ENCODE assay signal across 1 cellular context in genomic region chr10:68600041-68600778, GRCh38.
A peak's percentile ranks its signal among the peaks of the same experiment; 100 is the strongest.
TF ChIP-seq lines count a peak whose summit lies in the region.

No MANE protein-coding gene starts in this region.

TF ChIP-seq in HepG2, 621 proteins besides CTCF, POLR2A, EP300 and RAD21 (continued from another document and continues in another):
- TF ChIP-seq CSRNP1 (CRISPR knock-in tag; IDR thresholded peaks at IDR 0.05) (peak; percentile 53; the same call in 1 of the 2 replicates), LRRFIP1 (CRISPR knock-in tag; conservative IDR thresholded peaks at IDR 0.05) (no peak), NPAS2 (CRISPR knock-in tag; IDR thresholded peaks at IDR 0.05; ENCODE audit: borderline replicate concordance) (no peak), ZHX2 (IDR thresholded peaks at IDR 0.05; ENCODE audit: low read depth) (peak; percentile 49), ZHX2 (CRISPR knock-in tag; IDR thresholded peaks at IDR 0.05; ENCODE audit: borderline replicate concordance) (no peak), ZNF451 (CRISPR knock-in tag; IDR thresholded peaks at IDR 0.05) (peak; percentile 91), ZNF580 (CRISPR knock-in tag; IDR thresholded peaks at IDR 0.05; ENCODE audit: borderline replicate concordance, low read depth) (peak; percentile 89), ZNF232 (CRISPR knock-in tag; IDR thresholded peaks at IDR 0.05; ENCODE audit: borderline replicate concordance) (no peak; the same call in 1 of the 2 replicates), AHR (CRISPR knock-in tag; IDR thresholded peaks at IDR 0.05) (no peak; the same call in 1 of the 2 replicates), ZNF251 (CRISPR knock-in tag; IDR thresholded peaks at IDR 0.05) (no peak), ZNF616 (CRISPR knock-in tag; IDR thresholded peaks at IDR 0.05; ENCODE audit: low read depth) (no peak), BCL6 (CRISPR knock-in tag; IDR thresholded peaks at IDR 0.05) (peak; percentile 59), KIAA2018 (CRISPR knock-in tag; IDR thresholded peaks at IDR 0.05; ENCODE audit: borderline replicate concordance) (no peak), ZNF557 (CRISPR knock-in tag; IDR thresholded peaks at IDR 0.05) (no peak; the same call in 1 of the 2 replicates), WIZ (CRISPR knock-in tag; IDR thresholded peaks at IDR 0.05) (peak; percentile 16; the same call in 1 of the 2 replicates), MAX (IDR thresholded peaks at IDR 0.05) (peak; percentile 72), MTF1 (CRISPR knock-in tag; IDR thresholded peaks at IDR 0.05) (no peak), ZNF496 (CRISPR knock-in tag; IDR thresholded peaks at IDR 0.05; ENCODE audit: insufficient replicate concordance) (no peak), ZNF354B (CRISPR knock-in tag; IDR thresholded peaks at IDR 0.05) (0 out of 2 replicates have a peak, but pooled peaks have one; percentile 89), TBX2 (CRISPR knock-in tag; IDR thresholded peaks at IDR 0.05; ENCODE audit: borderline replicate concordance) (0 out of 2 replicates have a peak, but pooled peaks have one; percentile 56), MXD1 (CRISPR knock-in tag; IDR thresholded peaks at IDR 0.05) (peak; percentile 44; the same call in 1 of the 2 replicates), ZNF281 (CRISPR knock-in tag; IDR thresholded peaks at IDR 0.05; ENCODE audit: borderline replicate concordance) (peak; percentile 94), RFX1 (IDR thresholded peaks at IDR 0.05) (no peak), NCOA1 (CRISPR knock-in tag; IDR thresholded peaks at IDR 0.05) (0 out of 2 replicates have a peak, but pooled peaks have one; percentile 9), ZNF503 (CRISPR knock-in tag; IDR thresholded peaks at IDR 0.05) (no peak), MLX (CRISPR knock-in tag; IDR thresholded peaks at IDR 0.05) (0 out of 2 replicates have a peak, but pooled peaks have one; percentile 9), ARID2 (CRISPR knock-in tag; IDR thresholded peaks at IDR 0.05; ENCODE audit: borderline replicate concordance) (no peak)
